ENCODE assay signal across 20 cellular contexts in genomic region chr12:67237231-67237630, GRCh38. TPM values are rescaled to one million over a fixed set of nuclear protein-coding genes. Genes with fewer than 3 reads are reported as not detected.
DNase-seq lines count a peak whose midpoint lies in the region; ATAC-seq and TF ChIP-seq lines count a peak whose summit lies in the region.
"Had no signal": no experiment of that assay in that cellular context is flagged by ENCODE, and none has a peak within 500 bp of the region (broad histone marks: within the 10 kb centered on the region; RNA-seq: fewer than 3 reads in every experiment).

No MANE protein-coding gene starts in this region.

- peak overlapping the region; percentile 69 for H2AFZ ChIP-seq in GM23338

- TF ChIP-seq POLR2A in Peyer's patch (IDR thresholded peaks at IDR 0.05), result no peak

- H3K9me3 Mint-ChIP-seq in GM23338 (no peaks in the 10 kb centered on the region; the same call in 1 of the 3 replicates), neural crest cell (peaks cover 11% of the 10 kb centered on the region)
- peaks cover 12% of the 10 kb centered on the region for H3K9me3 Mint-ChIP-seq in activated naive CD8-positive, alpha-beta T cell treated with anti-CD3 and anti-CD28 coated beads, Interleukin-2, amount 50 U/mL, for 24 hours

- H3K36me3 ChIP-seq in GM23338 (ENCODE audit: insufficient read depth) (no peaks in the 10 kb centered on the region), Peyer's patch (no peaks in the 10 kb centered on the region)
- H3K36me3 ChIP-seq: adrenal gland had no signal

- H3K4me2 ChIP-seq in GM23338, result peak overlapping the region; percentile 2; the same call in 1 of the 2 replicates

- H3K4me3 Mint-ChIP-seq in GM23338 (no peak overlapping the region), neural crest cell (peak overlapping the region; percentile 12)
- H3K4me3 Mint-ChIP-seq in activated naive CD8-positive, alpha-beta T cell treated with anti-CD3 and anti-CD28 coated beads, Interleukin-2, amount 50 U/mL, for 24 hours, result no peak overlapping the region

- H3K9me3 ChIP-seq in Peyer's patch, result no peaks in the 10 kb centered on the region
- H3K9me3 ChIP-seq: adrenal gland, testis had no signal

- H3K9me2 ChIP-seq in GM23338 (ENCODE audit: insufficient read depth), result no peaks in the 10 kb centered on the region

- H3K27me3 Mint-ChIP-seq in GM23338 (ENCODE audit: insufficient read depth, low read depth, poor library complexity) (peaks cover 1% of the 10 kb centered on the region), neural crest cell (ENCODE audit: low read depth) (no peaks in the 10 kb centered on the region)
- peaks cover 10% of the 10 kb centered on the region for H3K27me3 Mint-ChIP-seq in activated naive CD8-positive, alpha-beta T cell treated with anti-CD3 and anti-CD28 coated beads, Interleukin-2, amount 50 U/mL, for 24 hours

- DNase-seq in GM23338 (ENCODE audit: low spot score) (peak; percentile 42), NCI-H2081 (lab: John Stamatoyannopoulos, UW) (peak; percentile 62 to 85), RPMI7951 (ENCODE audit: low read depth) (peak; percentile 27), neural crest cell (ENCODE audit: low read depth, low spot score) (peak; percentile 32), Peyer's patch (no peak)
- DNase-seq in activated naive CD8-positive, alpha-beta T cell treated with anti-CD3 and anti-CD28 coated beads, Interleukin-2, amount 50 U/mL, for 24 hours, result no peak
- DNase-seq: activated CD4-positive, CD25-positive, alpha-beta regulatory T cell treated with anti-CD3 and anti-CD28 coated beads, Interleukin-2, amount 50 U/mL, for 72 hours; activated T-cell treated with anti-CD3 and anti-CD28 coated beads, Interleukin-2, amount 50 U/mL, for 1 hour; adrenal gland; DMS53; GOT3; kidney glomerular epithelial cell; NCI-H2107; NCI-H774; OCI-M1; SHP77 treated with DMSO at 0.1 percent for 48 hours; stimulated activated CD4-positive, alpha-beta T cell treated with anti-CD3 and anti-CD28 coated beads, Interleukin-2, amount 100 ng/mL, for 48 hours; stimulated activated naive CD4-positive, alpha-beta T cell; testis had no signal

- no peaks in the 10 kb centered on the region for H3K4me1 ChIP-seq in GM23338 (ENCODE audit: insufficient read depth)
- no peaks in the 10 kb centered on the region for H3K4me1 ChIP-seq in Peyer's patch
- H3K4me1 ChIP-seq: adrenal gland, testis had no signal

- H3K27ac Mint-ChIP-seq in GM23338, result peak overlapping the region; percentile 4; the same call in 1 of the 2 replicates
- peak overlapping the region; percentile 90 for H3K27ac Mint-ChIP-seq in neural crest cell (ENCODE audit: unreplicated experiment)
- H3K27ac Mint-ChIP-seq in activated naive CD8-positive, alpha-beta T cell treated with anti-CD3 and anti-CD28 coated beads, Interleukin-2, amount 50 U/mL, for 24 hours, result no peak overlapping the region

- no peaks in the 10 kb centered on the region for H3K27me3 ChIP-seq in GM23338 (ENCODE audit: insufficient read depth)
- H3K27me3 ChIP-seq in Peyer's patch, result no peaks in the 10 kb centered on the region
- H3K27me3 ChIP-seq: testis had no signal

- H3K4me1 Mint-ChIP-seq in GM23338, result peaks cover 8% of the 10 kb centered on the region
- peaks cover 17% of the 10 kb centered on the region for H3K4me1 Mint-ChIP-seq in neural crest cell
- H3K4me1 Mint-ChIP-seq in activated naive CD8-positive, alpha-beta T cell treated with anti-CD3 and anti-CD28 coated beads, Interleukin-2, amount 50 U/mL, for 24 hours, result peaks cover 4% of the 10 kb centered on the region

- H4K20me1 ChIP-seq in GM23338 (replicated peaks; ENCODE audit: insufficient read depth), result no peaks in the 10 kb centered on the region

- no peaks in the 10 kb centered on the region for H3F3A ChIP-seq in GM23338 (replicated peaks; ENCODE audit: low read depth)

- H3K79me2 ChIP-seq in GM23338 (replicated peaks; ENCODE audit: insufficient read depth), result no peaks in the 10 kb centered on the region

- no peaks in the 10 kb centered on the region for H3K36me3 Mint-ChIP-seq in GM23338 (ENCODE audit: low read depth)
- H3K36me3 Mint-ChIP-seq in neural crest cell (ENCODE audit: low read depth), result peaks cover 10% of the 10 kb centered on the region
- H3K36me3 Mint-ChIP-seq in activated naive CD8-positive, alpha-beta T cell treated with anti-CD3 and anti-CD28 coated beads, Interleukin-2, amount 50 U/mL, for 24 hours (ENCODE audit: low read depth), result no peaks in the 10 kb centered on the region

- no peak overlapping the region for H3K27ac ChIP-seq in GM23338 (ENCODE audit: low read depth)
- H3K27ac ChIP-seq in Peyer's patch, result no peak overlapping the region
- H3K27ac ChIP-seq: adrenal gland, testis had no signal

- TF ChIP-seq CTCF in GM23338 (conservative IDR thresholded peaks at IDR 0.05; ENCODE audit: low read depth in 2 of 2) (no peak), neural crest cell (conservative IDR thresholded peaks at IDR 0.05) (no peak), Peyer's patch (IDR thresholded peaks at IDR 0.05) (no peak)

- ATAC-seq in GM23338, result peak; percentile 87
- ATAC-seq in activated naive CD8-positive, alpha-beta T cell treated with anti-CD3 and anti-CD28 coated beads, Interleukin-2, amount 50 U/mL, for 24 hours, result no peak
- no peak for ATAC-seq in GM21619 (IDR thresholded peaks at IDR 0.05; ENCODE audit: unreplicated experiment)

- H3K4me3 ChIP-seq in GM23338, result no peak overlapping the region
- H3K4me3 ChIP-seq in Peyer's patch, result no peak overlapping the region
- H3K4me3 ChIP-seq: adrenal gland, testis had no signal

TF ChIP-seq in GM23338, 12 proteins besides CTCF, POLR2A, EP300 and RAD21:
- TF ChIP-seq ZNF331 (CRISPR knock-in tag; IDR thresholded peaks at IDR 0.05; ENCODE audit: low read depth) (no peak), EZH2 (IDR thresholded peaks at IDR 0.05; ENCODE audit: low read depth, unreplicated experiment) (no peak), ZNF462 (CRISPR knock-in tag; IDR thresholded peaks at IDR 0.05) (no peak), ZNF114 (CRISPR knock-in tag; IDR thresholded peaks at IDR 0.05) (no peak)

RNA-seq across cellular contexts. Expression of gene CAND1, which starts 31.9 kb away (rescaled TPM):
- total RNA-seq in GM23338 (2014; rRNA removed; shearing (Covaris generic)), result 151 and 164 TPM in 2 replicates
- 53.8 and 71.4 TPM in 2 replicates for polyA plus RNA-seq in GM23338 (2016; fragmentation: Nextera tagmentation; extraction: Ambion mirVana)
- total RNA-seq in RPMI7951 (2014; rRNA removed; shearing (Covaris generic)), result 55.2 and 78.3 TPM in 2 replicates
- total RNA-seq in neural crest cell, result 255 and 259 TPM in 2 replicates
- 10 to 100 TPM; 58.3 to 82.7 (median 74.6) TPM for total RNA-seq in Peyer's patch

Comparison
In these comparisons a context has a peak if more than half of its experiments do, and no peak if none do; other contexts are left out.
1. DNase-seq: peak in GM23338 (single experiment), NCI-H2081 (2 of 2), RPMI7951 (single experiment) and neural crest cell (single experiment); none in Peyer's patch (0 of 3) and activated naive CD8-positive, alpha-beta T cell treated with anti-CD3 and anti-CD28 coated beads, Interleukin-2, amount 50 U/mL, for 24 hours (single experiment).